8 cellular contexts compared by ENCODE assay signal in genomic region chr16:57906385-57907316, GRCh38.
DNase-seq lines count a peak whose midpoint lies in the region; ATAC-seq, FAIRE-seq and TF ChIP-seq lines count a peak whose summit lies in the region.

No MANE protein-coding gene starts in this region.

- no peaks in the 10 kb centered on the region for H3K9me3 Mint-ChIP-seq in activated CD4-positive, alpha-beta T cell treated with anti-CD3 and anti-CD28 coated beads, Interleukin-2, amount 10 ng/mL, durations not matched to agents 7 days and 5 days

- CTCF ChIA-PET in activated CD4-positive, alpha-beta T cell treated with anti-CD3 and anti-CD28 coated beads, Interleukin-2, amount 10 ng/mL, durations not matched to agents 7 days and 5 days (lab: Charles Lee) = interaction anchor here (0.9 to 1.6 kb wide), 5 partner anchors 14 to 106 kb away, joined by 3 to 6 read pairs (median 3); partner anchors contain the start of gene ZNF319

- DNase-seq in activated CD4-positive, alpha-beta T cell treated with anti-CD3 and anti-CD28 coated beads, Interleukin-2, amount 10 ng/mL, durations not matched to agents 7 days and 5 days = peak; percentile 28
- DNase-seq in fibroblast of peridontal ligament (ENCODE audit: extremely low read depth) (peak; percentile 27), spleen (no peak), HK-2 (ENCODE audit: unreplicated experiment) (no peak), dedifferentiated amniotic fluid mesenchymal stem cell (ENCODE audit: extremely low spot score) (no peak), urothelium cell line (ENCODE audit: low spot score) (no peak)

- peaks cover 2% of the 10 kb centered on the region for H3K27me3 Mint-ChIP-seq in activated CD4-positive, alpha-beta T cell treated with anti-CD3 and anti-CD28 coated beads, Interleukin-2, amount 10 ng/mL, durations not matched to agents 7 days and 5 days

- peaks cover 0 to 35% (median 7%) of the 10 kb centered on the region in 7 donors for H3K27me3 ChIP-seq in spleen (replicated peaks in 1 of 7)

- no peaks in the 10 kb centered on the region for H3K36me3 ChIP-seq in spleen

- no peaks in the 10 kb centered on the region for H3K9me3 ChIP-seq in spleen

- intact Hi-C loops in spleen (cut with DNase I; ENCODE audit: low total_unique reads) = no loop called here

- TF ChIP-seq POLR2A in spleen (IDR thresholded peaks at IDR 0.05) = no peak

- no peak for ATAC-seq in HG02763 (IDR thresholded peaks at IDR 0.05; ENCODE audit: unreplicated experiment)

- POLR2A ChIA-PET in activated CD4-positive, alpha-beta T cell treated with anti-CD3 and anti-CD28 coated beads, Interleukin-2, amount 10 ng/mL, durations not matched to agents 7 days and 5 days (lab: Charles Lee) = no interaction called here

- H3K4me3 ChIP-seq in spleen = no peak overlapping the region

- peaks cover 0 to 5% (median 0%) of the 10 kb centered on the region in 6 donors for H3K4me1 ChIP-seq in spleen

- FAIRE-seq in urothelium cell line (lab: Jason Lieb, UNC) = no peak

- H3K4me1 Mint-ChIP-seq in activated CD4-positive, alpha-beta T cell treated with anti-CD3 and anti-CD28 coated beads, Interleukin-2, amount 10 ng/mL, durations not matched to agents 7 days and 5 days = peaks cover 3% of the 10 kb centered on the region

- H3K4me3 Mint-ChIP-seq in activated CD4-positive, alpha-beta T cell treated with anti-CD3 and anti-CD28 coated beads, Interleukin-2, amount 10 ng/mL, durations not matched to agents 7 days and 5 days = no peak overlapping the region

- no peak overlapping the region for H3K27ac Mint-ChIP-seq in activated CD4-positive, alpha-beta T cell treated with anti-CD3 and anti-CD28 coated beads, Interleukin-2, amount 10 ng/mL, durations not matched to agents 7 days and 5 days

- no peaks in the 10 kb centered on the region for H3K36me3 Mint-ChIP-seq in activated CD4-positive, alpha-beta T cell treated with anti-CD3 and anti-CD28 coated beads, Interleukin-2, amount 10 ng/mL, durations not matched to agents 7 days and 5 days (ENCODE audit: low read depth)

- TF ChIP-seq CTCF in GM12873 (IDR thresholded peaks at IDR 0.05; ENCODE audit: insufficient read depth, low read depth, low read length, missing control alignments) (peak; percentile 53), spleen (IDR thresholded peaks at IDR 0.05 in 8 of 11, conservative IDR thresholded peaks at IDR 0.05 in 3 of 11) (peak in 8 of 11 experiments; percentile 16 to 52 (median 38))

- H3K27ac ChIP-seq in spleen = no peak overlapping the region

- 34 to 49% (median 36%) methylated on average over 17 to 28 of the region's 28 CpGs for WGBS in spleen, 5 donors

Comparison
In these comparisons a context has a peak if more than half of its experiments do, and no peak if none do; other contexts are left out.
1. DNase-seq: peak in activated CD4-positive, alpha-beta T cell treated with anti-CD3 and anti-CD28 coated beads, Interleukin-2, amount 10 ng/mL, durations not matched to agents 7 days and 5 days (single experiment) and fibroblast of peridontal ligament (single experiment); none in spleen (single experiment), HK-2 (single experiment), dedifferentiated amniotic fluid mesenchymal stem cell (single experiment) and urothelium cell line (single experiment).